9 cellular contexts compared by ENCODE assay signal in the genomic region with DNA sequence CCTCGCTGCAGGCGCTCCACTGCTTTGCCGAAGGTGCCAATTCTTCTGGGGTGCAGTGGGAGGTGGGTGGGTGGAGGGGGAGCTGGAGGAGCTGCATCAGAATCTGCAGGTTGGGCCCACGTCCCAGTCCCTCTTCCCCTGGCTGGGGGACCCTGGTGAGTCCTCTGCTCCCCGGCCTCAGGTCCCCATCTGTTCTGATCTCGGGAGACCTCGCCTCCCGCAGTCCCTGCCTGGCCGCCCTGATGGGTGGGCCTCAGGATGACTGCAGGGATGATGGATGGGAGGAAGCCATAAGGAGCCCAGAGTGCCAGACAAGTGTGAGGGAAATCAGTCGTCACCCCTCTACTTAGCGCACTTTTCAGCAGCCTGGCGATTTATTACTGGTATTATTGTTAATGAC.
"Had no signal": no experiment of that assay in that cellular context is flagged by ENCODE, and none has a peak within 500 bp of the region (broad histone marks: within the 10 kb centered on the region; RNA-seq: fewer than 3 reads in every experiment).

No MANE protein-coding gene starts in this region.

- H3K4me3 ChIP-seq: GM23338 had no signal

- H3K27ac ChIP-seq: HL-60 had no signal

- H3K4me3 Mint-ChIP-seq: GM23338, H9, HFFc6, IgD-negative memory B cell had no signal

- H3K27ac Mint-ChIP-seq: GM23338, H9, HFFc6, IgD-negative memory B cell had no signal

- H2AFZ ChIP-seq: GM23338 had no signal

- H3K4me1 Mint-ChIP-seq: GM23338 had no signal

- H3K36me3 Mint-ChIP-seq: IgD-negative memory B cell had no signal

- H3K9me3 Mint-ChIP-seq: HFFc6 had no signal

- FAIRE-seq: H1, H54, HepG2 had no signal

- ATAC-seq: GM23338, HepG2 had no signal

- H3K4me2 ChIP-seq: GM23338 had no signal

- DNase-seq: H9, HCEC 1CT, HFFc6 had no signal
